9 cellular contexts compared by ENCODE assay signal in genomic region chr4:67575232-67575888, GRCh38. TPM values are rescaled to one million over a fixed set of nuclear protein-coding genes. Genes with fewer than 3 reads are reported as not detected.
DNase-seq lines count a peak whose midpoint lies in the region; ATAC-seq lines count a peak whose summit lies in the region.
"Had no signal": no experiment of that assay in that cellular context is flagged by ENCODE, and none has a peak within 500 bp of the region (broad histone marks: within the 10 kb centered on the region; RNA-seq: fewer than 3 reads in every experiment).

No MANE protein-coding gene starts in this region.

- no peaks in the 10 kb centered on the region for H3K27me3 ChIP-seq in endocrine pancreas (ENCODE audit: control insufficient read depth, insufficient read depth, low read length)

- H3K27ac Mint-ChIP-seq in activated naive CD4-positive, alpha-beta T cell treated with anti-CD3 and anti-CD28 coated beads, Interleukin-2, amount 50 U/mL, for 24 hours: peak overlapping the region; percentile 92

- peaks cover 4% of the 10 kb centered on the region for H3K36me3 Mint-ChIP-seq in activated naive CD4-positive, alpha-beta T cell treated with anti-CD3 and anti-CD28 coated beads, Interleukin-2, amount 50 U/mL, for 24 hours

- DNase-seq in activated naive CD4-positive, alpha-beta T cell (lab: John Stamatoyannopoulos, UW): no peak
- DNase-seq in NCI-H2196 (lab: John Stamatoyannopoulos, UW; ENCODE audit: unreplicated experiment) (peak; percentile 58), HT-29 (ENCODE audit: low spot score) (no peak), amygdala (lab: John Stamatoyannopoulos, UW) (no peak)
- DNase-seq in activated CD4-positive, alpha-beta T cell treated with anti-CD3 and anti-CD28 coated beads, Interleukin-2, amount 50 U/mL, for 48 hours: no peak

- H3K9ac ChIP-seq in endocrine pancreas (ENCODE audit: control insufficient read depth, insufficient read depth, low read length): no peak overlapping the region

- no peaks in the 10 kb centered on the region for H3K9me3 ChIP-seq in endocrine pancreas (ENCODE audit: control insufficient read depth, low read length)

- peak overlapping the region; percentile 68 for H3K4me3 ChIP-seq in endocrine pancreas (ENCODE audit: control insufficient read depth, insufficient read depth, low read length)
- H3K4me3 ChIP-seq: lung had no signal

- H3K4me1 Mint-ChIP-seq in activated naive CD4-positive, alpha-beta T cell treated with anti-CD3 and anti-CD28 coated beads, Interleukin-2, amount 50 U/mL, for 24 hours: peaks cover 75% of the 10 kb centered on the region

- no peaks in the 10 kb centered on the region for H3K9me3 Mint-ChIP-seq in activated naive CD4-positive, alpha-beta T cell treated with anti-CD3 and anti-CD28 coated beads, Interleukin-2, amount 50 U/mL, for 24 hours

- no peaks in the 10 kb centered on the region for H3K36me3 ChIP-seq in endocrine pancreas (ENCODE audit: control insufficient read depth, insufficient read depth, low read length)

- H3K27me3 Mint-ChIP-seq in activated naive CD4-positive, alpha-beta T cell treated with anti-CD3 and anti-CD28 coated beads, Interleukin-2, amount 50 U/mL, for 24 hours: no peaks in the 10 kb centered on the region

- ATAC-seq in HG03025 (IDR thresholded peaks at IDR 0.05; ENCODE audit: low FRiP score, unreplicated experiment): peak; percentile 89

- H3K4me1 ChIP-seq in endocrine pancreas (ENCODE audit: control insufficient read depth, insufficient read depth, low read length): peaks cover 6% of the 10 kb centered on the region

- H3K4me3 Mint-ChIP-seq in activated naive CD4-positive, alpha-beta T cell treated with anti-CD3 and anti-CD28 coated beads, Interleukin-2, amount 50 U/mL, for 24 hours: peak overlapping the region; percentile 70

RNA-seq across cellular contexts. Expression of gene STAP1, which starts 16.8 kb away (rescaled TPM):
- not detected in 2 replicates for total RNA-seq in HT-29 (2014; rRNA removed; shearing (Covaris generic))

RNA-seq across cellular contexts. Expression of gene CENPC, which starts 30.1 kb away (rescaled TPM):
- total RNA-seq in HT-29 (2014; rRNA removed; shearing (Covaris generic)): 4.6 and 6.1 TPM in 2 replicates
